Comparison of ENCODE assay signal across 11 cellular contexts in genomic region chr7:28705350-28705749, GRCh38.
A peak's percentile ranks its signal among the peaks of the same experiment; 100 is the strongest.
DNase-seq lines count a peak whose midpoint lies in the region; ATAC-seq and TF ChIP-seq lines count a peak whose summit lies in the region.
"Had no signal": no experiment of that assay in that cellular context is flagged by ENCODE, and none has a peak within 500 bp of the region (broad histone marks: within the 10 kb centered on the region; RNA-seq: fewer than 3 reads in every experiment).

No MANE protein-coding gene starts in this region.

- 65% methylated on average over 2 of the region's 2 CpGs for WGBS in hepatocyte (ENCODE audit: low lambda C conversion rate, missing lambda C conversion rate)
- 93 to 98% (median 95%) methylated on average over 2 of the region's 2 CpGs for WGBS in heart left ventricle, 4 donors

- H3K4me3 ChIP-seq in hepatocyte (no peak overlapping the region), heart left ventricle (no peak overlapping the region)

- ATAC-seq in GM18861 (IDR thresholded peaks at IDR 0.05; ENCODE audit: unreplicated experiment) (peak; percentile 94), GM21619 (IDR thresholded peaks at IDR 0.05; ENCODE audit: unreplicated experiment) (peak; percentile 89), HG03108 (IDR thresholded peaks at IDR 0.05; ENCODE audit: unreplicated experiment) (peak; percentile 98), heart left ventricle (no peak)
- ATAC-seq: HepG2 had no signal

- no peaks in the 10 kb centered on the region for H3K9me2 ChIP-seq in hepatocyte (replicated peaks; ENCODE audit: insufficient read depth)

- H3K9me3 ChIP-seq in hepatocyte (ENCODE audit: low read depth) (no peaks in the 10 kb centered on the region), heart left ventricle (no peaks in the 10 kb centered on the region)

- H4K20me1 ChIP-seq in hepatocyte (ENCODE audit: insufficient read depth, poor library complexity, severe bottlenecking): no peaks in the 10 kb centered on the region

- H3K36me3 ChIP-seq in hepatocyte (replicated peaks; ENCODE audit: insufficient read depth, low read depth): no peaks in the 10 kb centered on the region
- H3K36me3 ChIP-seq in heart left ventricle: no peaks in the 10 kb centered on the region

- H3K27ac ChIP-seq in hepatocyte (no peak overlapping the region), heart left ventricle (no peak overlapping the region)

- no peak overlapping the region for H3K4me2 ChIP-seq in hepatocyte

- peaks cover 5% of the 10 kb centered on the region for H3K4me1 ChIP-seq in hepatocyte (ENCODE audit: insufficient read depth)
- peaks cover 0 to 53% (median 33%) of the 10 kb centered on the region in 12 donors for H3K4me1 ChIP-seq in heart left ventricle

- intact Hi-C loops in heart left ventricle (cut with DNase I): no loop called here

- H2AFZ ChIP-seq in hepatocyte: no peak overlapping the region

- no peaks in the 10 kb centered on the region for H3K79me2 ChIP-seq in hepatocyte

- H3K27me3 ChIP-seq in hepatocyte (no peaks in the 10 kb centered on the region), heart left ventricle (no peaks in the 10 kb centered on the region)

- no peak for TF ChIP-seq POLR2A in heart left ventricle (IDR thresholded peaks at IDR 0.05)

- no peak for TF ChIP-seq CTCF in hepatocyte (IDR thresholded peaks at IDR 0.05; ENCODE audit: poor library complexity)
- TF ChIP-seq CTCF in heart left ventricle (IDR thresholded peaks at IDR 0.05): no peak

- peak; percentile 25 for DNase-seq in hepatocyte (ENCODE audit: low spot score)
- no peak for DNase-seq in NCI-H446 treated with DMSO at 0.1 percent for 48 hours (lab: John Stamatoyannopoulos, UW)
- DNase-seq in heart left ventricle: no peak
- DNase-seq in COLO668 (lab: John Stamatoyannopoulos, UW; ENCODE audit: unreplicated experiment): no peak
- DNase-seq in RPMI8226: no peak
- DNase-seq: erythroblast, NCI-H2029 had no signal

Comparison
In these comparisons a context has a peak if more than half of its experiments do, and no peak if none do; other contexts are left out.
1. ATAC-seq: peak in GM18861 (single experiment), GM21619 (single experiment) and HG03108 (single experiment); none in heart left ventricle (0 of 4).